In genomic region chr1:226054519-226055327, GRCh38 we compare ENCODE assay signal across 1 cellular context.
TF ChIP-seq lines count a peak whose summit lies in the region.

No MANE protein-coding gene starts in this region.

TF ChIP-seq in GM23338, 12 proteins besides CTCF, POLR2A, EP300 and RAD21 (continued from another document):
- TF ChIP-seq ETS1 (IDR thresholded peaks at IDR 0.05) (no peak), ZNF331 (CRISPR knock-in tag; IDR thresholded peaks at IDR 0.05; ENCODE audit: low read depth) (no peak), ZNF462 (CRISPR knock-in tag; IDR thresholded peaks at IDR 0.05) (no peak)
